In genomic region chr2:149320362-149320761, GRCh38 we compare ENCODE assay signal across 2 cellular contexts.
TF ChIP-seq lines count a peak whose summit lies in the region.

No MANE protein-coding gene starts in this region.

TF ChIP-seq in GM23338, 12 proteins besides CTCF, POLR2A, EP300 and RAD21 (continued from another document):
- TF ChIP-seq REST (IDR thresholded peaks at IDR 0.05; ENCODE audit: unreplicated experiment) (no peak), ETS1 (IDR thresholded peaks at IDR 0.05) (no peak), JUNB (IDR thresholded peaks at IDR 0.05; ENCODE audit: unreplicated experiment) (no peak), ZNF114 (CRISPR knock-in tag; IDR thresholded peaks at IDR 0.05) (no peak), POLR2AphosphoS5 (IDR thresholded peaks at IDR 0.05; ENCODE audit: low read depth) (no peak), STAT1 (IDR thresholded peaks at IDR 0.05; ENCODE audit: unreplicated experiment) (no peak), EZH2 (IDR thresholded peaks at IDR 0.05; ENCODE audit: low read depth, unreplicated experiment) (no peak), ZNF462 (CRISPR knock-in tag; IDR thresholded peaks at IDR 0.05) (no peak)
TF ChIP-seq in GM23338: peak in this region for 0.

TF ChIP-seq in WTC11, 78 proteins besides CTCF, POLR2A, EP300 and RAD21 (continued from another document):
- no peak for TF ChIP-seq ZSCAN18 (CRISPR knock-in tag; IDR thresholded peaks at IDR 0.05)
- TF ChIP-seq NR1H2 (CRISPR knock-in tag; IDR thresholded peaks at IDR 0.05): no peak
- TF ChIP-seq CDX4 (CRISPR knock-in tag; IDR thresholded peaks at IDR 0.05; ENCODE audit: borderline replicate concordance): no peak
